Comparison of ENCODE assay signal across 10 cellular contexts in genomic region chr2:219368690-219369108, GRCh38. TPM values are rescaled to one million over a fixed set of nuclear protein-coding genes. Genes with fewer than 3 reads are reported as not detected.
DNase-seq lines count a peak whose midpoint lies in the region; ATAC-seq and TF ChIP-seq lines count a peak whose summit lies in the region.
"Had no signal": no experiment of that assay in that cellular context is flagged by ENCODE, and none has a peak within 500 bp of the region (broad histone marks: within the 10 kb centered on the region; RNA-seq: fewer than 3 reads in every experiment).

No MANE protein-coding gene starts in this region.

- peaks cover 6% of the 10 kb centered on the region for H3K36me3 ChIP-seq in adipocyte (ENCODE audit: control insufficient read depth, insufficient read depth, low read length, severe bottlenecking)
- H3K36me3 ChIP-seq in gastroesophageal sphincter: peaks cover 0 to 15% of the 10 kb centered on the region in 2 donors

- peak; percentile 10 for DNase-seq in DMS 273 treated with DMSO at 0.1 percent for 48 hours (lab: John Stamatoyannopoulos, UW)
- peak; percentile 94 for DNase-seq in adipocyte (ENCODE audit: low read depth)
- DNase-seq in progenitor cell of endocrine pancreas (ENCODE audit: low spot score, unreplicated experiment): no peak
- no peak for DNase-seq in NCI-H524 (lab: John Stamatoyannopoulos, UW)
- no peak for DNase-seq in activated T-cell treated with anti-CD3 and anti-CD28 coated beads, Interleukin-2, amount 50 U/mL, for 4 hours
- DNase-seq in nucleus accumbens (lab: John Stamatoyannopoulos, UW): no peak
- DNase-seq in activated T-helper 1 cell treated with anti-CD3 and anti-CD28 coated beads, Interleukin-12 subunit alpha, Interleukin-12 subunit beta, Interleukin-2, Interleukin-4 antibody, amounts not matched to agents 30 ng/mL and 10 ng/mL and 1 ng/mL, durations not matched to agents 14 hours and 24 hours and 36 hours (ENCODE audit: low spot score): no peak
- DNase-seq: activated CD4-positive, alpha-beta T cell treated with anti-CD3 and anti-CD28 coated beads, Interleukin-2, amount 10 ng/mL, durations not matched to agents 7 days and 5 days; mesendoderm had no signal

- H3K9me3 ChIP-seq in adipocyte (ENCODE audit: control insufficient read depth, low read length): no peaks in the 10 kb centered on the region
- H3K9me3 ChIP-seq in gastroesophageal sphincter: no peaks in the 10 kb centered on the region

- H3K4me3 ChIP-seq in adipocyte (ENCODE audit: low read length): peak overlapping the region; percentile 22
- H3K4me3 ChIP-seq in gastroesophageal sphincter: no peak overlapping the region

- H3K4me3 Mint-ChIP-seq in progenitor cell of endocrine pancreas (ENCODE audit: low read depth): no peak overlapping the region
- no peak overlapping the region for H3K4me3 Mint-ChIP-seq in activated T-cell treated with anti-CD3 and anti-CD28 coated beads, Interleukin-2, amount 50 U/mL, for 4 hours
- H3K4me3 Mint-ChIP-seq in activated T-helper 1 cell treated with anti-CD3 and anti-CD28 coated beads, Interleukin-12 subunit alpha, Interleukin-12 subunit beta, Interleukin-2, Interleukin-4 antibody, amounts not matched to agents 30 ng/mL and 10 ng/mL and 1 ng/mL, durations not matched to agents 14 hours and 24 hours and 36 hours: no peak overlapping the region
- H3K4me3 Mint-ChIP-seq: activated CD4-positive, alpha-beta T cell treated with anti-CD3 and anti-CD28 coated beads, Interleukin-2, amount 10 ng/mL, durations not matched to agents 7 days and 5 days had no signal

- H3K4me1 Mint-ChIP-seq in progenitor cell of endocrine pancreas (ENCODE audit: low read depth): peaks cover 13% of the 10 kb centered on the region
- no peaks in the 10 kb centered on the region for H3K4me1 Mint-ChIP-seq in activated T-cell treated with anti-CD3 and anti-CD28 coated beads, Interleukin-2, amount 50 U/mL, for 4 hours (ENCODE audit: low read depth)
- no peaks in the 10 kb centered on the region for H3K4me1 Mint-ChIP-seq in activated T-helper 1 cell treated with anti-CD3 and anti-CD28 coated beads, Interleukin-12 subunit alpha, Interleukin-12 subunit beta, Interleukin-2, Interleukin-4 antibody, amounts not matched to agents 30 ng/mL and 10 ng/mL and 1 ng/mL, durations not matched to agents 14 hours and 24 hours and 36 hours (ENCODE audit: low read depth)
- H3K4me1 Mint-ChIP-seq: activated CD4-positive, alpha-beta T cell treated with anti-CD3 and anti-CD28 coated beads, Interleukin-2, amount 10 ng/mL, durations not matched to agents 7 days and 5 days had no signal

- TF ChIP-seq POLR2A in gastroesophageal sphincter (IDR thresholded peaks at IDR 0.05): no peak

- peak overlapping the region; percentile 15 for H3K27ac Mint-ChIP-seq in progenitor cell of endocrine pancreas
- H3K27ac Mint-ChIP-seq in activated T-helper 1 cell treated with anti-CD3 and anti-CD28 coated beads, Interleukin-12 subunit alpha, Interleukin-12 subunit beta, Interleukin-2, Interleukin-4 antibody, amounts not matched to agents 30 ng/mL and 10 ng/mL and 1 ng/mL, durations not matched to agents 14 hours and 24 hours and 36 hours: no peak overlapping the region
- H3K27ac Mint-ChIP-seq: activated CD4-positive, alpha-beta T cell treated with anti-CD3 and anti-CD28 coated beads, Interleukin-2, amount 10 ng/mL, durations not matched to agents 7 days and 5 days had no signal

- H3K27ac ChIP-seq in gastroesophageal sphincter: peak overlapping the region in 3 of 4 donors; percentile 33 to 73 (median 61)

- H3K36me3 Mint-ChIP-seq in progenitor cell of endocrine pancreas (ENCODE audit: insufficient read depth): peaks cover 3% of the 10 kb centered on the region
- peaks cover 6% of the 10 kb centered on the region for H3K36me3 Mint-ChIP-seq in activated T-cell treated with anti-CD3 and anti-CD28 coated beads, Interleukin-2, amount 50 U/mL, for 4 hours (ENCODE audit: insufficient read depth)
- H3K36me3 Mint-ChIP-seq in activated T-helper 1 cell treated with anti-CD3 and anti-CD28 coated beads, Interleukin-12 subunit alpha, Interleukin-12 subunit beta, Interleukin-2, Interleukin-4 antibody, amounts not matched to agents 30 ng/mL and 10 ng/mL and 1 ng/mL, durations not matched to agents 14 hours and 24 hours and 36 hours (ENCODE audit: low read depth): peaks cover 4% of the 10 kb centered on the region

- TF ChIP-seq CTCF in gastroesophageal sphincter (IDR thresholded peaks at IDR 0.05): no peak
- TF ChIP-seq CTCF in progenitor cell of endocrine pancreas (IDR thresholded peaks at IDR 0.05; ENCODE audit: unreplicated experiment): no peak

- peaks cover 14% of the 10 kb centered on the region for H3K4me1 ChIP-seq in adipocyte (ENCODE audit: control insufficient read depth, insufficient read depth, low read length)
- peaks cover 0 to 13% (median 4%) of the 10 kb centered on the region in 3 donors for H3K4me1 ChIP-seq in gastroesophageal sphincter

- no peaks in the 10 kb centered on the region for H3K9me3 Mint-ChIP-seq in progenitor cell of endocrine pancreas (ENCODE audit: low read depth)
- H3K9me3 Mint-ChIP-seq in activated T-cell treated with anti-CD3 and anti-CD28 coated beads, Interleukin-2, amount 50 U/mL, for 4 hours: no peaks in the 10 kb centered on the region
- H3K9me3 Mint-ChIP-seq in activated T-helper 1 cell treated with anti-CD3 and anti-CD28 coated beads, Interleukin-12 subunit alpha, Interleukin-12 subunit beta, Interleukin-2, Interleukin-4 antibody, amounts not matched to agents 30 ng/mL and 10 ng/mL and 1 ng/mL, durations not matched to agents 14 hours and 24 hours and 36 hours: no peaks in the 10 kb centered on the region
- H3K9me3 Mint-ChIP-seq: activated CD4-positive, alpha-beta T cell treated with anti-CD3 and anti-CD28 coated beads, Interleukin-2, amount 10 ng/mL, durations not matched to agents 7 days and 5 days had no signal

- intact Hi-C loops in activated T-helper 1 cell treated with anti-CD3 and anti-CD28 coated beads, Interleukin-12 subunit alpha, Interleukin-12 subunit beta, Interleukin-2, Interleukin-4 antibody, amounts not matched to agents 30 ng/mL and 10 ng/mL and 1 ng/mL, durations not matched to agents 14 hours and 24 hours and 36 hours (cut with micrococcal nuclease): no loop called here

- 17 to 29% methylated on average over 1 of the region's 2 CpGs for WGBS in gastroesophageal sphincter (ENCODE audit: low coverage in 1 of 2), 2 donors

- H3K9ac ChIP-seq in adipocyte (ENCODE audit: low read length): peak overlapping the region; percentile 25

- no peak for TF ChIP-seq EP300 in gastroesophageal sphincter (IDR thresholded peaks at IDR 0.05)

- H3K27me3 Mint-ChIP-seq in progenitor cell of endocrine pancreas: no peaks in the 10 kb centered on the region
- no peaks in the 10 kb centered on the region for H3K27me3 Mint-ChIP-seq in activated T-cell treated with anti-CD3 and anti-CD28 coated beads, Interleukin-2, amount 50 U/mL, for 4 hours (ENCODE audit: low read depth)
- H3K27me3 Mint-ChIP-seq in activated T-helper 1 cell treated with anti-CD3 and anti-CD28 coated beads, Interleukin-12 subunit alpha, Interleukin-12 subunit beta, Interleukin-2, Interleukin-4 antibody, amounts not matched to agents 30 ng/mL and 10 ng/mL and 1 ng/mL, durations not matched to agents 14 hours and 24 hours and 36 hours (ENCODE audit: insufficient read depth): no peaks in the 10 kb centered on the region
- H3K27me3 Mint-ChIP-seq: activated CD4-positive, alpha-beta T cell treated with anti-CD3 and anti-CD28 coated beads, Interleukin-2, amount 10 ng/mL, durations not matched to agents 7 days and 5 days had no signal

- H3K27me3 ChIP-seq in adipocyte (replicated peaks; ENCODE audit: control insufficient read depth, insufficient read depth, low read length) (no peaks in the 10 kb centered on the region), gastroesophageal sphincter (no peaks in the 10 kb centered on the region)

- peak; percentile 71 for ATAC-seq in gastroesophageal sphincter
- no peak for ATAC-seq in activated T-cell treated with anti-CD3 and anti-CD28 coated beads, Interleukin-2, amount 50 U/mL, for 4 hours

RNA-seq across cellular contexts. Expression of gene DNPEP, which starts 19.0 kb away (rescaled TPM):
- total RNA-seq in gastroesophageal sphincter (10 to 100 TPM; 37.8 to 76.9 (median 59.2) TPM), progenitor cell of endocrine pancreas (36.0 and 47.0 TPM in 2 replicates)
- 100 to 1,000 TPM; 187 to 222 (median 221) TPM for total RNA-seq in activated T-cell treated with anti-CD3 and anti-CD28 coated beads, Interleukin-2, amount 50 U/mL, for 4 hours
- total RNA-seq in activated T-helper 1 cell treated with anti-CD3 and anti-CD28 coated beads, Interleukin-12 subunit alpha, Interleukin-12 subunit beta, Interleukin-2, Interleukin-4 antibody, amounts not matched to agents 30 ng/mL and 10 ng/mL and 1 ng/mL, durations not matched to agents 14 hours and 24 hours and 36 hours: 124 and 128 TPM in 2 replicates

RNA-seq across cellular contexts. Expression of gene RESP18, which starts 36.2 kb away (rescaled TPM):
- not detected for total RNA-seq in gastroesophageal sphincter
- total RNA-seq in progenitor cell of endocrine pancreas: not detected in 2 replicates
- total RNA-seq in activated T-cell treated with anti-CD3 and anti-CD28 coated beads, Interleukin-2, amount 50 U/mL, for 4 hours: not detected
- not detected in 2 replicates for total RNA-seq in activated T-helper 1 cell treated with anti-CD3 and anti-CD28 coated beads, Interleukin-12 subunit alpha, Interleukin-12 subunit beta, Interleukin-2, Interleukin-4 antibody, amounts not matched to agents 30 ng/mL and 10 ng/mL and 1 ng/mL, durations not matched to agents 14 hours and 24 hours and 36 hours
- total RNA-seq: activated CD4-positive, alpha-beta T cell treated with anti-CD3 and anti-CD28 coated beads, Interleukin-2, amount 10 ng/mL, durations not matched to agents 7 days and 5 days had no signal

RNA-seq across cellular contexts. Expression of gene DES, which starts 49.5 kb away (rescaled TPM):
- total RNA-seq in gastroesophageal sphincter (over 10,000 TPM; 10,852 to 31,720 (median 15,007) TPM), progenitor cell of endocrine pancreas (not detected in 2 replicates)
- total RNA-seq in activated T-cell treated with anti-CD3 and anti-CD28 coated beads, Interleukin-2, amount 50 U/mL, for 4 hours: under 1 TPM; 0.49 to 0.61 (median 0.58) TPM
- total RNA-seq in activated T-helper 1 cell treated with anti-CD3 and anti-CD28 coated beads, Interleukin-12 subunit alpha, Interleukin-12 subunit beta, Interleukin-2, Interleukin-4 antibody, amounts not matched to agents 30 ng/mL and 10 ng/mL and 1 ng/mL, durations not matched to agents 14 hours and 24 hours and 36 hours: not detected in 2 replicates
- total RNA-seq: activated CD4-positive, alpha-beta T cell treated with anti-CD3 and anti-CD28 coated beads, Interleukin-2, amount 10 ng/mL, durations not matched to agents 7 days and 5 days had no signal

RNA-seq across cellular contexts. Expression of gene PTPRN, which starts 59.5 kb away (rescaled TPM):
- 1 to 10 TPM in 2 of 4 donors, under 1 TPM in 1, not detected in 1; 0.58 to 3.0 (median 1.9) TPM for total RNA-seq in gastroesophageal sphincter
- 30.2 and 30.5 TPM in 2 replicates for total RNA-seq in progenitor cell of endocrine pancreas
- total RNA-seq in activated T-cell treated with anti-CD3 and anti-CD28 coated beads, Interleukin-2, amount 50 U/mL, for 4 hours: under 1 TPM in 1 of 3 donors, not detected in 2; 0.19 TPM
- 0.23 TPM in 1 of 2 replicates, not detected in the other for total RNA-seq in activated T-helper 1 cell treated with anti-CD3 and anti-CD28 coated beads, Interleukin-12 subunit alpha, Interleukin-12 subunit beta, Interleukin-2, Interleukin-4 antibody, amounts not matched to agents 30 ng/mL and 10 ng/mL and 1 ng/mL, durations not matched to agents 14 hours and 24 hours and 36 hours
- total RNA-seq: activated CD4-positive, alpha-beta T cell treated with anti-CD3 and anti-CD28 coated beads, Interleukin-2, amount 10 ng/mL, durations not matched to agents 7 days and 5 days had no signal

Comparison
In these comparisons a context has a peak if more than half of its experiments do, and no peak if none do; other contexts are left out.
1. DNase-seq: peak in DMS 273 treated with DMSO at 0.1 percent for 48 hours (single experiment) and adipocyte (single experiment); none in progenitor cell of endocrine pancreas (single experiment), NCI-H524 (0 of 2), activated T-cell treated with anti-CD3 and anti-CD28 coated beads, Interleukin-2, amount 50 U/mL, for 4 hours (single experiment), nucleus accumbens (0 of 56) and activated T-helper 1 cell treated with anti-CD3 and anti-CD28 coated beads, Interleukin-12 subunit alpha, Interleukin-12 subunit beta, Interleukin-2, Interleukin-4 antibody, amounts not matched to agents 30 ng/mL and 10 ng/mL and 1 ng/mL, durations not matched to agents 14 hours and 24 hours and 36 hours (single experiment).
2. RNA of gene DES, which starts 49.5 kb away (total RNA-seq): 10,852 to 31,720 TPM in gastroesophageal sphincter; 0.49 to 0.61 TPM in activated T-cell treated with anti-CD3 and anti-CD28 coated beads, Interleukin-2, amount 50 U/mL, for 4 hours, not detected in progenitor cell of endocrine pancreas and not detected in activated T-helper 1 cell treated with anti-CD3 and anti-CD28 coated beads, Interleukin-12 subunit alpha, Interleukin-12 subunit beta, Interleukin-2, Interleukin-4 antibody, amounts not matched to agents 30 ng/mL and 10 ng/mL and 1 ng/mL, durations not matched to agents 14 hours and 24 hours and 36 hours; every median in the first group is over 1,000 times any median in the second.